ENCODE assay signal across 13 cellular contexts in the genomic region with DNA sequence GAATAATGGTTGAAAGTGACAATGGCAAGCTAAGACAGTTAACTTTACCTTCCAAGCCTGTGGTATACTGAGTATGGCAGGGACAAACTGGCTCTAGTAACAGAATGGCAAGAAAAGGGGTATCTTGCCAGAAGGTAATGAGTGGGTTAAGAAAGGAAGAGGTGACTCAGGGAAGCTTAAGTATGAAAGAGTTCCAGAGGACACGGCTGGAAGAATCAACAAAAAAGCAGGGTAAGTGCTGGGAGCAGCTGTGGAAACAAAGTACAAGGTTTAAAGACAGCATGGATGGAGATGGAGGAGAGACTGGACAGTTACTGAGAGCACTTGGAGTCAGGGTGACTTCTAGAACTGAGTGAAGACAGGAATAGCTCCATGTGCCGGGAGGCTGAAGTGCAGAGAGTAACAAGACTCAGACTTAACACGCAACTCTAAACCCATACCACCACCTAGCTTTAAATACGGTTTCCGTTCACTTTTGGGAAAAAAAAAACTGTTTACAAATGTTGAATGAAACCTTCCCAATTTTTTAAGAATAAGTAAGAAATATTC.
DNase-seq lines count a peak whose midpoint lies in the region; ATAC-seq, FAIRE-seq and TF ChIP-seq lines count a peak whose summit lies in the region.
"Had no signal": no experiment of that assay in that cellular context is flagged by ENCODE, and none has a peak within 500 bp of the region (broad histone marks: within the 10 kb centered on the region; RNA-seq: fewer than 3 reads in every experiment).

No MANE protein-coding gene starts in this region.

- no peaks in the 10 kb centered on the region for H4K20me1 ChIP-seq in hepatocyte (ENCODE audit: insufficient read depth, poor library complexity, severe bottlenecking)

- FAIRE-seq in H54 (lab: Jason Lieb, UNC): peak; percentile 78

- no peak overlapping the region for H3K27ac ChIP-seq in hepatocyte
- H3K27ac ChIP-seq: psoas muscle, testis had no signal

- H3K79me2 ChIP-seq in hepatocyte: no peaks in the 10 kb centered on the region

- H3K4me1 ChIP-seq in skeletal muscle satellite cell (ENCODE audit: control insufficient read depth, insufficient read depth, low read length) (peaks cover 28% of the 10 kb centered on the region), hepatocyte (ENCODE audit: insufficient read depth) (no peaks in the 10 kb centered on the region), mucosa of descending colon (ENCODE audit: low read depth) (no peaks in the 10 kb centered on the region)
- H3K4me1 ChIP-seq: testis had no signal

- intact Hi-C loops in left cardiac atrium (cut with DNase I): no loop called here
- intact Hi-C loops in mucosa of descending colon (cut with DNase I, micrococcal nuclease): no loop called here

- H3K9me2 ChIP-seq in hepatocyte (replicated peaks; ENCODE audit: insufficient read depth): no peaks in the 10 kb centered on the region

- H3K36me3 ChIP-seq in skeletal muscle satellite cell (ENCODE audit: insufficient read depth, low read length): peaks cover 34% of the 10 kb centered on the region
- no peaks in the 10 kb centered on the region for H3K36me3 ChIP-seq in hepatocyte (replicated peaks; ENCODE audit: insufficient read depth, low read depth)
- H3K36me3 ChIP-seq in mucosa of descending colon (ENCODE audit: low read depth): no peaks in the 10 kb centered on the region

- ATAC-seq in left cardiac atrium: peak; percentile 55 to 75
- ATAC-seq in GM18868 (IDR thresholded peaks at IDR 0.05; ENCODE audit: unreplicated experiment): no peak
- ATAC-seq in mucosa of descending colon: no peak
- ATAC-seq: T-helper 17 cell had no signal

- H3K27me3 ChIP-seq in skeletal muscle satellite cell (ENCODE audit: control insufficient read depth, insufficient read depth, low read length) (no peaks in the 10 kb centered on the region), hepatocyte (no peaks in the 10 kb centered on the region)
- H3K27me3 ChIP-seq: testis had no signal

- H2AFZ ChIP-seq in hepatocyte: no peak overlapping the region

- TF ChIP-seq CTCF in hepatocyte (IDR thresholded peaks at IDR 0.05; ENCODE audit: poor library complexity) (no peak), mucosa of descending colon (IDR thresholded peaks at IDR 0.05) (no peak)

- peak overlapping the region; percentile 53 for H3K4me2 ChIP-seq in skeletal muscle satellite cell (ENCODE audit: low read length)
- no peak overlapping the region for H3K4me2 ChIP-seq in hepatocyte

- WGBS in hepatocyte (ENCODE audit: low lambda C conversion rate, missing lambda C conversion rate): 74% methylated on average over 5 of the region's 5 CpGs

- TF ChIP-seq POLR2A in H54 (IDR thresholded peaks at IDR 0.05; ENCODE audit: low read depth, low read length): no peak

- no peak for DNase-seq in H54 (ENCODE audit: insufficient read length, low spot score)
- DNase-seq in amniotic epithelial cell (ENCODE audit: low read depth): peak; percentile 35
- no peak for DNase-seq in left cardiac atrium
- DNase-seq in hepatocyte (ENCODE audit: low spot score): no peak
- no peak for DNase-seq in mucosa of descending colon
- DNase-seq: activated CD4-positive, alpha-beta T cell treated with anti-CD3 and anti-CD28 coated beads, Interleukin-2, amount 50 U/mL, for 48 hours; activated naive CD4-positive, alpha-beta T cell; mesendoderm; psoas muscle; T-helper 17 cell; testis had no signal

- H3K9me3 ChIP-seq in skeletal muscle satellite cell (replicated peaks; ENCODE audit: low read length) (no peaks in the 10 kb centered on the region), hepatocyte (ENCODE audit: low read depth) (no peaks in the 10 kb centered on the region), mucosa of descending colon (no peaks in the 10 kb centered on the region)
- H3K9me3 ChIP-seq: psoas muscle, testis had no signal

- H3K4me3 ChIP-seq in skeletal muscle satellite cell (ENCODE audit: low read length) (peak overlapping the region; percentile 2), hepatocyte (no peak overlapping the region), mucosa of descending colon (no peak overlapping the region)
- H3K4me3 ChIP-seq: psoas muscle, testis had no signal

- H3K9ac ChIP-seq in skeletal muscle satellite cell (ENCODE audit: low read depth, low read length): peak overlapping the region; percentile 50

Comparison
In these comparisons a context has a peak if more than half of its experiments do, and no peak if none do; other contexts are left out.
1. ATAC-seq: peak in left cardiac atrium (2 of 2); none in GM18868 (single experiment) and mucosa of descending colon (single experiment).